Comparison of ENCODE assay signal across 11 cellular contexts in the genomic region with DNA sequence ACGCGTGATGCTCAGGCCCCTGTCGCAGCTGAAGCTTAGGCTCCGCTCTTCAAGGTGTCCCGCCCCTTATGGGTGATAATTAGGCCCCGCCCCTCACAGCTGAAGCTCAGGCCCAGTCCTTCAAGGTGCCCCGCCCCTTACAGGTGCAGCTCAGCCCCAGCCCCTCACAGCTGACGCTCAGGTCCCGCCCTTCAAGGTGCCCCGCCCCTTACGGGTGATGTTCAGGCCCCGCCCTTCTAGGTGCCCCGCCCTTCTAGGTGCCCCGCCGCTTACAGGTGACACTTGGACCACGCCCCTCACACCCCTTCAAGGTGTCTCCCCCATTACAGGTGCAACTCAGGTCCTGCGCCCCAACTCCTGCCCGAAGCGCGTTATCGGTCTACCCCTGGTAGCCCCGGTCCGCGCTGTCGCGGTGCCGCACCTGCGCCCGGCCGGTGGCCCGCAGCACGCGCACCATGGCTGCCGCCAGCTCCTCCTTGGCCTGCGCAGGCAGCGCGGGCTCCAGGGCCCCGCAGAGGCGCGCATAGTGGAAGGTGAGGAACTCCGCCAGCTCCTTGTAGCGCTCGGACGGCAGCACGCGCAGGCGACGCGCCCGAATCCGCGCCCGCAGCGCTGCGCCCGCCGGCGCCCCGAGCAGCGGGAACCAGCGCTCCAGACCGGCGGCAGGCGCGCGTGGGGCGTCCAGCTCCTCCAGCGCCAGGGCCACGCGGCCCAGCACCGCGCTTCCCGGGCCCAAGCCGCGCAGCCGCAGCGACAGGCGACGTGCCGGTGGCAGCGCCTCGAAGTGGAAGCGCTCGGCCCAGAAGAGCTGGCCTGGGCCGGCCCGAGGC. TPM values are rescaled to one million over a fixed set of nuclear protein-coding genes. Genes with fewer than 3 reads are reported as not detected.
A peak's percentile ranks its signal among the peaks of the same experiment; 100 is the strongest.
DNase-seq lines count a peak whose midpoint lies in the region; ATAC-seq, FAIRE-seq and TF ChIP-seq lines count a peak whose summit lies in the region.
"Had no signal": no experiment of that assay in that cellular context is flagged by ENCODE, and none has a peak within 500 bp of the region (broad histone marks: within the 10 kb centered on the region; RNA-seq: fewer than 3 reads in every experiment).

No MANE protein-coding gene starts in this region.

- peaks cover 0 to 78% (median 32%) of the 10 kb centered on the region in 4 donors for H3K27me3 ChIP-seq in esophagus muscularis mucosa
- H3K27me3 ChIP-seq in skeletal muscle tissue (ENCODE audit: control insufficient read depth in 3 of 3, insufficient read depth in 3 of 3, low read length in 3 of 3): peaks cover 28 to 41% (median 33%) of the 10 kb centered on the region in 3 donors
- H3K27me3 ChIP-seq in HepG2 (ENCODE audit: control insufficient read depth in 1 of 2, insufficient read depth in 2 of 2, low read length in 2 of 2): no peaks in the 10 kb centered on the region; a peak in 1 of 5 replicates

- H3K4me3 ChIP-seq in esophagus muscularis mucosa: peak overlapping the region; percentile 8 to 38 (median 28)
- H3K4me3 ChIP-seq in skeletal muscle tissue (ENCODE audit: low read length in 3 of 3): peak overlapping the region in 2 of 3 donors; percentile 32 to 56
- H3K4me3 ChIP-seq in HepG2 (replicated peaks in 1 of 3; ENCODE audit: insufficient read depth in 1 of 3, low read depth in 2 of 3, low read length in 3 of 3): no peak overlapping the region

- POLR2A ChIA-PET in HepG2 (lab: Yijun Ruan, JAX): no interaction called here

- no peak for TF ChIP-seq RAD21 in HepG2 (CRISPR knock-in tag; IDR thresholded peaks at IDR 0.05)

- WGBS in esophagus muscularis mucosa: 8% methylated on average over 17 of the region's 86 CpGs
- 70% methylated on average over 39 of the region's 86 CpGs for WGBS in HepG2 (ENCODE audit: low lambda C conversion rate)

- no peak for FAIRE-seq in HepG2 (lab: Jason Lieb, UNC)
- FAIRE-seq: A204.1 had no signal

- no peak for TF ChIP-seq EP300 in esophagus muscularis mucosa (IDR thresholded peaks at IDR 0.05)
- TF ChIP-seq EP300 in HepG2 (IDR thresholded peaks at IDR 0.05; ENCODE audit: low read depth in 2 of 2, low read length in 2 of 2): no peak
- TF ChIP-seq EP300 in HepG2 (CRISPR knock-in tag; IDR thresholded peaks at IDR 0.05; ENCODE audit: borderline replicate concordance): no peak

- no peaks in the 10 kb centered on the region for H4K20me1 ChIP-seq in HepG2 (ENCODE audit: insufficient read depth, low read length)

- intact Hi-C loops in esophagus muscularis mucosa (cut with DNase I) (loop anchor here (10.0 kb wide), 2 partner anchors 282 to 352 kb away; a partner anchor contains a TSS), HepG2 (cut with micrococcal nuclease; ENCODE audit: unreplicated experiment) (no loop called here)

- no peaks in the 10 kb centered on the region for H3K79me2 ChIP-seq in HepG2 (ENCODE audit: insufficient read depth, low read length)

- H3K9me3 ChIP-seq in esophagus muscularis mucosa: no peaks in the 10 kb centered on the region
- H3K9me3 ChIP-seq in skeletal muscle tissue (ENCODE audit: control insufficient read depth in 3 of 3, low read length in 3 of 3): no peaks in the 10 kb centered on the region
- H3K9me3 ChIP-seq in HepG2 (ENCODE audit: low read length): no peaks in the 10 kb centered on the region

- in situ Hi-C loops in HepG2 (cut with HindIII; ENCODE audit: extremely low pct_ligation_motif_present, low pct_unique_long_range_greater_than_20kb): no loop called here

- H3K4me1 ChIP-seq in esophagus muscularis mucosa: peaks cover 19 to 39% (median 35%) of the 10 kb centered on the region in 4 donors
- peaks cover 15 to 23% (median 21%) of the 10 kb centered on the region in 3 donors for H3K4me1 ChIP-seq in skeletal muscle tissue (ENCODE audit: control insufficient read depth in 3 of 3, insufficient read depth in 3 of 3, low read length in 3 of 3)
- H3K4me1 ChIP-seq in HepG2 (ENCODE audit: insufficient read depth, low read length): peaks cover 15% of the 10 kb centered on the region

- CTCF ChIA-PET in HepG2 (lab: Yijun Ruan, JAX; ENCODE audit: low intra/inter-chr PET ratio, low total read pairs): no interaction called here

- H3K9ac ChIP-seq in skeletal muscle tissue (ENCODE audit: low read depth in 1 of 3, low read length in 3 of 3): peak overlapping the region in 1 of 3 donors; percentile 40
- H3K9ac ChIP-seq in HepG2 (ENCODE audit: insufficient read depth, low read depth, low read length): no peak overlapping the region

- no peak for TF ChIP-seq POLR2A in esophagus muscularis mucosa (IDR thresholded peaks at IDR 0.05; ENCODE audit: low read depth)
- no peak for TF ChIP-seq POLR2A in HepG2 (IDR thresholded peaks at IDR 0.05; ENCODE audit: insufficient read depth in 1 of 2, low read depth in 2 of 2, low read length in 2 of 2)

- no peak overlapping the region for H2AFZ ChIP-seq in HepG2 (ENCODE audit: low read length)

- no peak for ATAC-seq in HepG2
- no peak for ATAC-seq in GM18498 (IDR thresholded peaks at IDR 0.05; ENCODE audit: unreplicated experiment)
- ATAC-seq in HG03442 (IDR thresholded peaks at IDR 0.05; ENCODE audit: unreplicated experiment): no peak

- H3K36me3 ChIP-seq in esophagus muscularis mucosa: no peaks in the 10 kb centered on the region
- no peaks in the 10 kb centered on the region for H3K36me3 ChIP-seq in skeletal muscle tissue (ENCODE audit: control insufficient read depth in 3 of 3, insufficient read depth in 3 of 3, low read length in 3 of 3)
- no peaks in the 10 kb centered on the region for H3K36me3 ChIP-seq in HepG2 (replicated peaks in 1 of 2; ENCODE audit: control insufficient read depth in 1 of 2, insufficient read depth in 2 of 2, low read length in 2 of 2)

- H3K27ac ChIP-seq in esophagus muscularis mucosa (replicated peaks in 1 of 4) (no peak overlapping the region), skeletal muscle tissue (ENCODE audit: low read depth, low read length) (no peak overlapping the region), HepG2 (ENCODE audit: extremely low read length, insufficient read depth, low read length) (no peak overlapping the region)

- no peak for TF ChIP-seq CTCF in esophagus muscularis mucosa (IDR thresholded peaks at IDR 0.05)
- no peak for TF ChIP-seq CTCF in HepG2 (CRISPR knock-in tag; IDR thresholded peaks at IDR 0.05)

- DNase-seq in NCI-H2081 (lab: John Stamatoyannopoulos, UW): peak; percentile 38 to 55
- DNase-seq in NCI-H2081 treated with DMSO at 0.1 percent for 48 hours (lab: John Stamatoyannopoulos, UW): no peak
- DNase-seq in NCI-H2196 treated with DMSO at 0.1 percent for 48 hours (lab: John Stamatoyannopoulos, UW; ENCODE audit: unreplicated experiment): peak; percentile 86
- no peak for DNase-seq in esophagus muscularis mucosa (ENCODE audit: extremely low spot score)
- no peak for DNase-seq in HepG2 (ENCODE audit: low spot score)
- DNase-seq: activated CD4-positive, alpha-beta T cell treated with anti-CD3 and anti-CD28 coated beads, Interleukin-2, amount 10 ng/mL, durations not matched to agents 7 days and 5 days; aorta had no signal

- no peak overlapping the region for H3K4me2 ChIP-seq in HepG2 (ENCODE audit: low read depth, low read length)

- BruUV-seq in HepG2 (replicated peaks; lab: Mats Ljungman, UMichigan): no TSS peak

RNA-seq across cellular contexts. Expression of a gene that starts 7.3 kb away (rescaled TPM):
- total RNA-seq in esophagus muscularis mucosa (1 to 10 TPM; 2.5 to 3.9 (median 2.8) TPM), skeletal muscle tissue (0.52 TPM), HepG2 (2016; rRNA removed; fragmentation: Illumina TruSeq; extraction: Trizol) (not detected in 2 replicates)
- total RNA-seq in HepG2 (2016; cell fraction: cytosol; rRNA removed; fragmentation: Illumina TruSeq; extraction: Trizol; ENCODE audit: low read depth): not detected in 2 replicates
- not detected in 2 replicates for total RNA-seq in HepG2 (2016; cell fraction: insoluble cytoplasmic fraction; rRNA removed; fragmentation: Illumina TruSeq; extraction: Trizol)
- total RNA-seq in HepG2 (2016; cell fraction: membrane; rRNA removed; fragmentation: Illumina TruSeq; extraction: Trizol): not detected in 2 replicates
- total RNA-seq in HepG2 (2016; cell fraction: nucleus; rRNA removed; fragmentation: Illumina TruSeq; extraction: Trizol): not detected in 2 replicates
- polyA plus RNA-seq in HepG2 (2011; rRNA removed): not detected in 2 replicates
- polyA plus RNA-seq in HepG2 (2011; cell fraction: cytosol; rRNA removed): 0.01 TPM in 1 of 2 replicates, not detected in the other
- polyA plus RNA-seq in HepG2 (2011; cell fraction: nucleus; rRNA removed): 0.09 TPM in 1 of 2 replicates, not detected in the other
- not detected in 2 replicates for polyA plus RNA-seq in HepG2 (2012)
- polyA plus RNA-seq in HepG2 (2016; cell fraction: cytosol; fragmentation: Illumina TruSeq; extraction: Trizol; ENCODE audit: low read depth): not detected in 2 replicates
- polyA plus RNA-seq in HepG2 (2016; cell fraction: insoluble cytoplasmic fraction; fragmentation: Illumina TruSeq; extraction: Trizol; ENCODE audit: low read depth): not detected in 2 replicates
- polyA plus RNA-seq in HepG2 (2016; cell fraction: membrane; fragmentation: Illumina TruSeq; extraction: Trizol; ENCODE audit: low read depth): not detected in 2 replicates
- not detected in 2 replicates for polyA plus RNA-seq in HepG2 (2016; cell fraction: nucleus; fragmentation: Illumina TruSeq; extraction: Trizol; ENCODE audit: insufficient read depth, low read depth)
- polyA minus RNA-seq in HepG2 (2011; rRNA and poly(A)+ RNA removed; ENCODE audit: low replicate concordance): not detected in 2 replicates
- polyA minus RNA-seq in HepG2 (2011; cell fraction: cytosol; rRNA and poly(A)+ RNA removed): not detected in 2 replicates
- polyA minus RNA-seq in HepG2 (2011; cell fraction: nucleus; rRNA and poly(A)+ RNA removed): not detected in 2 replicates

RNA-seq across cellular contexts. Expression of a gene that starts 7.3 kb away (rescaled TPM):
- 10 to 100 TPM; 36.1 to 74.3 (median 50.3) TPM for total RNA-seq in esophagus muscularis mucosa
- 3.7 TPM for total RNA-seq in skeletal muscle tissue
- total RNA-seq in HepG2 (2016; rRNA removed; fragmentation: Illumina TruSeq; extraction: Trizol): 4.7 and 5.1 TPM in 2 replicates
- 1.7 TPM in 2 replicates for total RNA-seq in HepG2 (2016; cell fraction: cytosol; rRNA removed; fragmentation: Illumina TruSeq; extraction: Trizol; ENCODE audit: low read depth)
- total RNA-seq in HepG2 (2016; cell fraction: insoluble cytoplasmic fraction; rRNA removed; fragmentation: Illumina TruSeq; extraction: Trizol): 4.4 and 4.5 TPM in 2 replicates
- total RNA-seq in HepG2 (2016; cell fraction: membrane; rRNA removed; fragmentation: Illumina TruSeq; extraction: Trizol): 5.9 TPM in 2 replicates
- total RNA-seq in HepG2 (2016; cell fraction: nucleus; rRNA removed; fragmentation: Illumina TruSeq; extraction: Trizol): 4.9 and 5.5 TPM in 2 replicates
- polyA plus RNA-seq in HepG2 (2011; rRNA removed): 4.8 and 6.3 TPM in 2 replicates
- 3.3 and 4.8 TPM in 2 replicates for polyA plus RNA-seq in HepG2 (2011; cell fraction: cytosol; rRNA removed)
- 17.3 and 17.8 TPM in 2 replicates for polyA plus RNA-seq in HepG2 (2011; cell fraction: nucleus; rRNA removed)
- 7.0 and 7.1 TPM in 2 replicates for polyA plus RNA-seq in HepG2 (2012)
- polyA plus RNA-seq in HepG2 (2016; cell fraction: cytosol; fragmentation: Illumina TruSeq; extraction: Trizol; ENCODE audit: low read depth): 3.1 and 3.8 TPM in 2 replicates
- polyA plus RNA-seq in HepG2 (2016; cell fraction: insoluble cytoplasmic fraction; fragmentation: Illumina TruSeq; extraction: Trizol; ENCODE audit: low read depth): 11.7 and 16.9 TPM in 2 replicates
- polyA plus RNA-seq in HepG2 (2016; cell fraction: membrane; fragmentation: Illumina TruSeq; extraction: Trizol; ENCODE audit: low read depth): 9.4 and 11.9 TPM in 2 replicates
- 23.3 and 23.4 TPM in 2 replicates for polyA plus RNA-seq in HepG2 (2016; cell fraction: nucleus; fragmentation: Illumina TruSeq; extraction: Trizol; ENCODE audit: insufficient read depth, low read depth)
- 5.2 and 6.7 TPM in 2 replicates for polyA minus RNA-seq in HepG2 (2011; rRNA and poly(A)+ RNA removed; ENCODE audit: low replicate concordance)
- polyA minus RNA-seq in HepG2 (2011; cell fraction: cytosol; rRNA and poly(A)+ RNA removed): 4.1 and 4.7 TPM in 2 replicates
- polyA minus RNA-seq in HepG2 (2011; cell fraction: nucleus; rRNA and poly(A)+ RNA removed): 7.0 and 7.5 TPM in 2 replicates

RNA-seq across cellular contexts. Expression of a gene that starts 22.2 kb away (rescaled TPM):
- total RNA-seq in esophagus muscularis mucosa: not detected
- not detected for total RNA-seq in skeletal muscle tissue
- 0.49 and 1.0 TPM in 2 replicates for total RNA-seq in HepG2 (2016; rRNA removed; fragmentation: Illumina TruSeq; extraction: Trizol)
- 0.10 and 0.53 TPM in 2 replicates for total RNA-seq in HepG2 (2016; cell fraction: cytosol; rRNA removed; fragmentation: Illumina TruSeq; extraction: Trizol; ENCODE audit: low read depth)
- 0.46 and 1.3 TPM in 2 replicates for total RNA-seq in HepG2 (2016; cell fraction: insoluble cytoplasmic fraction; rRNA removed; fragmentation: Illumina TruSeq; extraction: Trizol)
- total RNA-seq in HepG2 (2016; cell fraction: membrane; rRNA removed; fragmentation: Illumina TruSeq; extraction: Trizol): 0.17 and 0.49 TPM in 2 replicates
- total RNA-seq in HepG2 (2016; cell fraction: nucleus; rRNA removed; fragmentation: Illumina TruSeq; extraction: Trizol): 0.94 and 1.4 TPM in 2 replicates
- 0.04 and 0.35 TPM in 2 replicates for polyA plus RNA-seq in HepG2 (2011; rRNA removed)
- 0.08 and 0.22 TPM in 2 replicates for polyA plus RNA-seq in HepG2 (2011; cell fraction: cytosol; rRNA removed)
- polyA plus RNA-seq in HepG2 (2011; cell fraction: nucleus; rRNA removed): 0.27 and 0.69 TPM in 2 replicates
- polyA plus RNA-seq in HepG2 (2012): 0.11 and 1.1 TPM in 2 replicates
- 0.11 and 0.19 TPM in 2 replicates for polyA plus RNA-seq in HepG2 (2016; cell fraction: cytosol; fragmentation: Illumina TruSeq; extraction: Trizol; ENCODE audit: low read depth)
- polyA plus RNA-seq in HepG2 (2016; cell fraction: insoluble cytoplasmic fraction; fragmentation: Illumina TruSeq; extraction: Trizol; ENCODE audit: low read depth): 0.35 and 0.38 TPM in 2 replicates
- polyA plus RNA-seq in HepG2 (2016; cell fraction: membrane; fragmentation: Illumina TruSeq; extraction: Trizol; ENCODE audit: low read depth): 0.22 and 0.28 TPM in 2 replicates
- 0.79 and 2.3 TPM in 2 replicates for polyA plus RNA-seq in HepG2 (2016; cell fraction: nucleus; fragmentation: Illumina TruSeq; extraction: Trizol; ENCODE audit: insufficient read depth, low read depth)
- polyA minus RNA-seq in HepG2 (2011; rRNA and poly(A)+ RNA removed; ENCODE audit: low replicate concordance): 0.07 and 0.34 TPM in 2 replicates
- polyA minus RNA-seq in HepG2 (2011; cell fraction: cytosol; rRNA and poly(A)+ RNA removed): 0.20 TPM in 1 of 2 replicates, not detected in the other
- 1.0 TPM in 1 of 2 replicates, not detected in the other for polyA minus RNA-seq in HepG2 (2011; cell fraction: nucleus; rRNA and poly(A)+ RNA removed)
- total RNA-seq: aorta had no signal
- polyA plus RNA-seq: aorta had no signal

RNA-seq across cellular contexts. Expression of a gene that starts 38.3 kb away (rescaled TPM):
- total RNA-seq in esophagus muscularis mucosa: 10 to 100 TPM; 52.8 to 87.8 (median 69.4) TPM
- 39.1 TPM for total RNA-seq in skeletal muscle tissue
- total RNA-seq in HepG2 (2016; rRNA removed; fragmentation: Illumina TruSeq; extraction: Trizol): 27.3 and 48.2 TPM in 2 replicates
- total RNA-seq in HepG2 (2016; cell fraction: cytosol; rRNA removed; fragmentation: Illumina TruSeq; extraction: Trizol; ENCODE audit: low read depth): 42.8 and 43.6 TPM in 2 replicates
- 28.1 and 49.6 TPM in 2 replicates for total RNA-seq in HepG2 (2016; cell fraction: insoluble cytoplasmic fraction; rRNA removed; fragmentation: Illumina TruSeq; extraction: Trizol)
- total RNA-seq in HepG2 (2016; cell fraction: membrane; rRNA removed; fragmentation: Illumina TruSeq; extraction: Trizol): 19.3 and 21.1 TPM in 2 replicates
- total RNA-seq in HepG2 (2016; cell fraction: nucleus; rRNA removed; fragmentation: Illumina TruSeq; extraction: Trizol): 58.1 and 60.2 TPM in 2 replicates
- 49.6 and 63.4 TPM in 2 replicates for polyA plus RNA-seq in HepG2 (2011; rRNA removed)
- polyA plus RNA-seq in HepG2 (2011; cell fraction: cytosol; rRNA removed): 25.4 and 26.0 TPM in 2 replicates
- 267 and 311 TPM in 2 replicates for polyA plus RNA-seq in HepG2 (2011; cell fraction: nucleus; rRNA removed)
- polyA plus RNA-seq in HepG2 (2012): 54.1 and 55.4 TPM in 2 replicates
- polyA plus RNA-seq in HepG2 (2016; cell fraction: cytosol; fragmentation: Illumina TruSeq; extraction: Trizol; ENCODE audit: low read depth): 3.5 and 4.1 TPM in 2 replicates
- 25.4 and 30.1 TPM in 2 replicates for polyA plus RNA-seq in HepG2 (2016; cell fraction: insoluble cytoplasmic fraction; fragmentation: Illumina TruSeq; extraction: Trizol; ENCODE audit: low read depth)
- 5.6 and 6.0 TPM in 2 replicates for polyA plus RNA-seq in HepG2 (2016; cell fraction: membrane; fragmentation: Illumina TruSeq; extraction: Trizol; ENCODE audit: low read depth)
- 142 and 146 TPM in 2 replicates for polyA plus RNA-seq in HepG2 (2016; cell fraction: nucleus; fragmentation: Illumina TruSeq; extraction: Trizol; ENCODE audit: insufficient read depth, low read depth)
- 57.8 and 104 TPM in 2 replicates for polyA minus RNA-seq in HepG2 (2011; rRNA and poly(A)+ RNA removed; ENCODE audit: low replicate concordance)
- 22.7 and 31.4 TPM in 2 replicates for polyA minus RNA-seq in HepG2 (2011; cell fraction: cytosol; rRNA and poly(A)+ RNA removed)
- polyA minus RNA-seq in HepG2 (2011; cell fraction: nucleus; rRNA and poly(A)+ RNA removed): 67.1 and 87.6 TPM in 2 replicates

RNA-seq across cellular contexts. Expression of a gene that starts 51.2 kb away (rescaled TPM):
- total RNA-seq in esophagus muscularis mucosa: not detected
- total RNA-seq in skeletal muscle tissue: not detected
- not detected in 2 replicates for total RNA-seq in HepG2 (2016; rRNA removed; fragmentation: Illumina TruSeq; extraction: Trizol)
- not detected in 2 replicates for total RNA-seq in HepG2 (2016; cell fraction: cytosol; rRNA removed; fragmentation: Illumina TruSeq; extraction: Trizol; ENCODE audit: low read depth)
- not detected in 2 replicates for total RNA-seq in HepG2 (2016; cell fraction: insoluble cytoplasmic fraction; rRNA removed; fragmentation: Illumina TruSeq; extraction: Trizol)
- total RNA-seq in HepG2 (2016; cell fraction: membrane; rRNA removed; fragmentation: Illumina TruSeq; extraction: Trizol): not detected in 2 replicates
- total RNA-seq in HepG2 (2016; cell fraction: nucleus; rRNA removed; fragmentation: Illumina TruSeq; extraction: Trizol): not detected in 2 replicates
- polyA plus RNA-seq in HepG2 (2011; rRNA removed): 0.05 and 0.09 TPM in 2 replicates
- 0.04 TPM in 1 of 2 replicates, not detected in the other for polyA plus RNA-seq in HepG2 (2011; cell fraction: cytosol; rRNA removed)
- polyA plus RNA-seq in HepG2 (2011; cell fraction: nucleus; rRNA removed): 0.06 and 0.07 TPM in 2 replicates
- 0.08 and 0.13 TPM in 2 replicates for polyA plus RNA-seq in HepG2 (2012)
- not detected in 2 replicates for polyA plus RNA-seq in HepG2 (2016; cell fraction: cytosol; fragmentation: Illumina TruSeq; extraction: Trizol; ENCODE audit: low read depth)
- not detected in 2 replicates for polyA plus RNA-seq in HepG2 (2016; cell fraction: insoluble cytoplasmic fraction; fragmentation: Illumina TruSeq; extraction: Trizol; ENCODE audit: low read depth)
- not detected in 2 replicates for polyA plus RNA-seq in HepG2 (2016; cell fraction: membrane; fragmentation: Illumina TruSeq; extraction: Trizol; ENCODE audit: low read depth)
- polyA plus RNA-seq in HepG2 (2016; cell fraction: nucleus; fragmentation: Illumina TruSeq; extraction: Trizol; ENCODE audit: insufficient read depth, low read depth): not detected in 2 replicates
- polyA minus RNA-seq in HepG2 (2011; rRNA and poly(A)+ RNA removed; ENCODE audit: low replicate concordance): not detected in 2 replicates
- polyA minus RNA-seq in HepG2 (2011; cell fraction: cytosol; rRNA and poly(A)+ RNA removed): not detected in 2 replicates
- polyA minus RNA-seq in HepG2 (2011; cell fraction: nucleus; rRNA and poly(A)+ RNA removed): not detected in 2 replicates
- total RNA-seq: aorta had no signal
- polyA plus RNA-seq: aorta had no signal

Comparison
In these comparisons a context has a peak if more than half of its experiments do, and no peak if none do; other contexts are left out.
1. DNase-seq: peak in NCI-H2081 (2 of 2) and NCI-H2196 treated with DMSO at 0.1 percent for 48 hours (single experiment); none in NCI-H2081 treated with DMSO at 0.1 percent for 48 hours (single experiment), esophagus muscularis mucosa (single experiment) and HepG2 (single experiment).
2. H3K4me3 ChIP-seq: peak in esophagus muscularis mucosa (4 of 4) and skeletal muscle tissue (2 of 3); none in HepG2 (0 of 3).